In the genomic region with DNA sequence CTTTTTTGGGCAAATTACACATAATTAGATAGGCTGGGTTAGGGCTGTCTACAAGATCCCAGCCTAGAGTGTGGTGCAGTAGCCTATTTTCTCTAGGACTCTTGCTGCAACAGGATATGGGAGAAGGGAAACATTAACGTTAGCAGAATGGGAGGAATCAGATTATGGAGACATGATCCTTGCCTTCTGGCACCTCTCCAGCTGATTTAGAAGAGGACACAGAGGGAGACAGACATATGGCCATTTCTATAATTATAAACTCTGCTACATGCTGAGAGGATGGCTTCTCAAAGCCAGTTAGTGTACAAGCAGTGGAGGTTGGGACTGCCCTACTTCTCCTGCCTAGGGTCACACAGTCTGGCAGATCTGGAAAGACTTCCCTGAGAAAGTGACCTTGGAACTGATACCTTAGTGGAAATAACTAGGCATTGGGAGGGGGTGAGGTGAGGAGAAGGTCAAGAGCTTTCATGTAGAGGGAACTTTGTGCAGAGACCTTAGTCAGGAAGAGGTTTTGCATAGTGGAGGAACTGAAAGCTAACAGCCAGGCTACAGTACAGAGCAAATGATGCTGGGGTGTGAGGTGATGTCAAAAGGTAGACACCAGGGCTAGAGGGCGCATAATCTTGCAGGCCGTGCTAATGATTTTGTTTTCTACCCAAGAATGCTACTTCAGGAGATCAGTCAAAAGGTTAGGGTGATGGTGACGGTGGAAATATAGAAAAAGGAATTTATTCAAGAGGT, we compare ENCODE assay signal across 10 cellular contexts. TPM values are rescaled to one million over a fixed set of nuclear protein-coding genes. Genes with fewer than 3 reads are reported as not detected.
DNase-seq lines count a peak whose midpoint lies in the region; ATAC-seq and TF ChIP-seq lines count a peak whose summit lies in the region.
"Had no signal": no experiment of that assay in that cellular context is flagged by ENCODE, and none has a peak within 500 bp of the region (broad histone marks: within the 10 kb centered on the region; RNA-seq: fewer than 3 reads in every experiment).

No MANE protein-coding gene starts in this region.

- TF ChIP-seq CTCF in natural killer cell (IDR thresholded peaks at IDR 0.05) (no peak), dorsolateral prefrontal cortex (IDR thresholded peaks at IDR 0.05 in 54 of 56, conservative IDR thresholded peaks at IDR 0.05 in 2 of 56; ENCODE audit: low read depth in 1 of 56, partially characterized antibody in 56 of 56) (no peak), vagina (IDR thresholded peaks at IDR 0.05) (no peak)

- H3K4me1 ChIP-seq in vagina, result peaks cover 14% of the 10 kb centered on the region

- no peaks in the 10 kb centered on the region for H3K36me3 Mint-ChIP-seq in natural killer cell

- no peaks in the 10 kb centered on the region for H3K9me3 Mint-ChIP-seq in natural killer cell

- H3K27me3 ChIP-seq in dorsolateral prefrontal cortex, result peaks cover 0 to 65% (median 42%) of the 10 kb centered on the region in 45 donors
- H3K27me3 ChIP-seq in vagina, result no peaks in the 10 kb centered on the region
- H3K27me3 ChIP-seq: ovary had no signal

- DNase-seq in NAMALWA (ENCODE audit: low spot score), result peak; percentile 90
- no peak for DNase-seq in natural killer cell
- DNase-seq in dorsolateral prefrontal cortex, result no peak
- DNase-seq in activated T-cell treated with anti-CD3 and anti-CD28 coated beads for 4 hours, result no peak
- no peak for DNase-seq in activated CD4-positive, alpha-beta T cell treated with anti-CD3 and anti-CD28 coated beads for 48 hours
- DNase-seq in vagina (ENCODE audit: extremely low spot score in 2 of 2), result no peak
- DNase-seq: ovary, T1000 had no signal

- no peaks in the 10 kb centered on the region for H3K9me3 ChIP-seq in vagina
- H3K9me3 ChIP-seq: ovary had no signal

- no peak overlapping the region for H3K27ac Mint-ChIP-seq in natural killer cell

- H3K27ac ChIP-seq in dorsolateral prefrontal cortex (no peak overlapping the region), vagina (no peak overlapping the region)
- H3K27ac ChIP-seq: ovary had no signal

- no peak for TF ChIP-seq POLR2A in vagina (IDR thresholded peaks at IDR 0.05)

- H3K4me3 ChIP-seq in dorsolateral prefrontal cortex (no peak overlapping the region), vagina (no peak overlapping the region)
- H3K4me3 ChIP-seq: ovary had no signal

- peaks cover 16 to 25% of the 10 kb centered on the region in 2 donors for H3K4me1 Mint-ChIP-seq in natural killer cell

- H3K4me3 Mint-ChIP-seq in natural killer cell, result peak overlapping the region; percentile 7

- no peaks in the 10 kb centered on the region for H3K36me3 ChIP-seq in vagina
- H3K36me3 ChIP-seq: ovary had no signal

- H3K27me3 Mint-ChIP-seq in natural killer cell (ENCODE audit: low read depth in 2 of 2), result peaks cover 56 to 94% of the 10 kb centered on the region in 2 donors

- peak; percentile 93 for ATAC-seq in GM18861 (IDR thresholded peaks at IDR 0.05; ENCODE audit: unreplicated experiment)
- peak; percentile 85 for ATAC-seq in HG02588 (IDR thresholded peaks at IDR 0.05; ENCODE audit: unreplicated experiment)
- no peak for ATAC-seq in natural killer cell

- intact Hi-C loops in natural killer cell (cut with micrococcal nuclease) (no loop called here), dorsolateral prefrontal cortex (cut with DNase I) (no loop called here), vagina (cut with DNase I) (no loop called here)

RNA-seq across cellular contexts. Expression of a gene that starts 1.2 kb away (rescaled TPM):
- total RNA-seq in natural killer cell, result 1 to 10 TPM in 1 of 3 donors, under 1 TPM in 2; 0.48 to 1.5 (median 0.52) TPM
- 1 to 10 TPM in 2 of 120 experiments, under 1 TPM in 76, not detected in 42; 0.14 to 1.2 (median 0.35) TPM for total RNA-seq in dorsolateral prefrontal cortex
- 0.49 TPM for total RNA-seq in vagina

Comparison
In these comparisons a context has a peak if more than half of its experiments do, and no peak if none do; other contexts are left out.
1. ATAC-seq: peak in GM18861 (single experiment) and HG02588 (single experiment); none in natural killer cell (0 of 3).